ENCODE assay signal across 11 cellular contexts in genomic region chr12:52495385-52495784, GRCh38. TPM values are rescaled to one million over a fixed set of nuclear protein-coding genes. Genes with fewer than 3 reads are reported as not detected.
DNase-seq lines count a peak whose midpoint lies in the region; ATAC-seq, FAIRE-seq and TF ChIP-seq lines count a peak whose summit lies in the region.
"Had no signal": no experiment of that assay in that cellular context is flagged by ENCODE, and none has a peak within 500 bp of the region (broad histone marks: within the 10 kb centered on the region; RNA-seq: fewer than 3 reads in every experiment).

No MANE protein-coding gene starts in this region.

- H4K20me1 ChIP-seq in H1 (replicated peaks in 1 of 2; ENCODE audit: control insufficient read depth in 1 of 2, insufficient read depth in 2 of 2, low read length in 2 of 2) = no peaks in the 10 kb centered on the region

- H3K27ac Mint-ChIP-seq in stimulated activated memory B cell treated with anti-CD40 and anti-IgM and Interleukin-4, amounts not matched to agents 10 μg/mL and 1 μg/mL and 100 μg/mL, for 72 hours = no peak overlapping the region

- H2BK15ac ChIP-seq in H1 (ENCODE audit: low read length) = no peak overlapping the region

- H2BK120ac ChIP-seq in H1 (replicated peaks; ENCODE audit: low read depth, low read length) = no peak overlapping the region

- peak in 1 of 2 experiments; percentile 28; a peak in 1 of 4 replicates for TF ChIP-seq RAD21 in H1 (IDR thresholded peaks at IDR 0.05 in 1 of 2, conservative IDR thresholded peaks at IDR 0.05 in 1 of 2; ENCODE audit: low read depth in 2 of 2, low read length in 2 of 2)

- H3K27me3 Mint-ChIP-seq in stimulated activated memory B cell treated with anti-CD40 and anti-IgM and Interleukin-4, amounts not matched to agents 10 μg/mL and 1 μg/mL and 100 μg/mL, for 72 hours = peaks cover 66% of the 10 kb centered on the region

- H3K27ac ChIP-seq in HUES48 (ENCODE audit: low read depth, low read length) (peak overlapping the region; percentile 89), H1 (ENCODE audit: low read depth, low read length) (no peak overlapping the region)
- H3K27ac ChIP-seq: SJCRH30 had no signal

- peak; percentile 32 for FAIRE-seq in H1 (lab: Jason Lieb, UNC)

- H3K9me3 Mint-ChIP-seq in stimulated activated memory B cell treated with anti-CD40 and anti-IgM and Interleukin-4, amounts not matched to agents 10 μg/mL and 1 μg/mL and 100 μg/mL, for 72 hours = no peaks in the 10 kb centered on the region
- H3K9me3 Mint-ChIP-seq: activated naive CD4-positive, alpha-beta T cell treated with anti-CD3 and anti-CD28 coated beads, Interleukin-2, amount 50 U/mL, for 24 hours had no signal

- H3K36me3 Mint-ChIP-seq in stimulated activated memory B cell treated with anti-CD40 and anti-IgM and Interleukin-4, amounts not matched to agents 10 μg/mL and 1 μg/mL and 100 μg/mL, for 72 hours = no peaks in the 10 kb centered on the region
- H3K36me3 Mint-ChIP-seq: activated naive CD4-positive, alpha-beta T cell treated with anti-CD3 and anti-CD28 coated beads, Interleukin-2, amount 50 U/mL, for 24 hours had no signal

- H3K4me1 Mint-ChIP-seq in stimulated activated memory B cell treated with anti-CD40 and anti-IgM and Interleukin-4, amounts not matched to agents 10 μg/mL and 1 μg/mL and 100 μg/mL, for 72 hours = peaks cover 9% of the 10 kb centered on the region

- POLR2A ChIA-PET in H1 (lab: Charles Lee; ENCODE audit: partially characterized antibody) = no interaction called here

- no peak overlapping the region; the same call in 1 of the 2 replicates for H3K18ac ChIP-seq in H1 (ENCODE audit: extremely low read depth, low read length)

- H4K91ac ChIP-seq in H1 (replicated peaks; ENCODE audit: insufficient read length, low read length) = no peak overlapping the region

- H3K4me3 ChIP-seq in HUES48 (ENCODE audit: low read depth, low read length) (no peak overlapping the region), H1 (ENCODE audit: extremely low read depth in 1 of 4, insufficient read depth in 2 of 4, low read depth in 3 of 4, low read length in 4 of 4) (no peak overlapping the region), skeletal muscle satellite cell (ENCODE audit: low read length) (no peak overlapping the region)
- H3K4me3 ChIP-seq: sigmoid colon, SJCRH30 had no signal

- no peak overlapping the region for H2BK5ac ChIP-seq in H1 (ENCODE audit: low read depth, low read length)

- no peaks in the 10 kb centered on the region for H3K9me3 ChIP-seq in HUES48 (ENCODE audit: control insufficient read depth, insufficient read depth, low read length)
- H3K9me3 ChIP-seq in H1 (ENCODE audit: insufficient read depth in 2 of 2, low read depth in 1 of 2, low read length in 1 of 2) = no peaks in the 10 kb centered on the region
- no peaks in the 10 kb centered on the region for H3K9me3 ChIP-seq in skeletal muscle satellite cell (replicated peaks; ENCODE audit: low read length)
- H3K9me3 ChIP-seq: sigmoid colon, SJCRH30 had no signal

- no peaks in the 10 kb centered on the region for H3K79me2 ChIP-seq in H1 (ENCODE audit: control insufficient read depth in 1 of 2, insufficient read depth in 2 of 2, low read length in 2 of 2)

- no peak overlapping the region for H3K23ac ChIP-seq in H1 (ENCODE audit: insufficient read length)

- H2AFZ ChIP-seq in H1 (ENCODE audit: low read length) = peak overlapping the region; percentile 6; the same call in 1 of the 2 replicates

- no peak overlapping the region for H4K8ac ChIP-seq in H1 (ENCODE audit: extremely low read depth, insufficient read depth, low read length)

- H3K4ac ChIP-seq in H1 (replicated peaks; ENCODE audit: insufficient read length, low read depth, low read length) = no peak overlapping the region

- no peak for ATAC-seq in stimulated activated memory B cell treated with anti-CD40 and anti-IgM and Interleukin-4, amounts not matched to agents 10 μg/mL and 1 μg/mL and 100 μg/mL, for 72 hours
- no peak for ATAC-seq in HG02588 (IDR thresholded peaks at IDR 0.05; ENCODE audit: unreplicated experiment)

- no peaks in the 10 kb centered on the region for H3K79me1 ChIP-seq in H1 (ENCODE audit: low read depth, low read length)

- H3K4me2 ChIP-seq in H1 (ENCODE audit: insufficient read depth in 1 of 2, low read depth in 2 of 2, low read length in 2 of 2) (0 out of 4 replicates have a peak overlapping the region, but pooled peaks have one; percentile 7 to 24), skeletal muscle satellite cell (ENCODE audit: low read length) (peak overlapping the region; percentile 17)

- no peak overlapping the region for H3K4me3 Mint-ChIP-seq in stimulated activated memory B cell treated with anti-CD40 and anti-IgM and Interleukin-4, amounts not matched to agents 10 μg/mL and 1 μg/mL and 100 μg/mL, for 72 hours
- H3K4me3 Mint-ChIP-seq: activated naive CD4-positive, alpha-beta T cell treated with anti-CD3 and anti-CD28 coated beads, Interleukin-2, amount 50 U/mL, for 24 hours had no signal

- no peak overlapping the region for H3K56ac ChIP-seq in H1 (replicated peaks; ENCODE audit: insufficient read length, low read depth, low read length)

- no peaks in the 10 kb centered on the region; the same call in 1 of the 2 replicates for H3K23me2 ChIP-seq in H1 (ENCODE audit: low read depth, low read length)

- H4K5ac ChIP-seq in H1 (ENCODE audit: insufficient read length, low read depth, low read length) = no peak overlapping the region

- H2BK12ac ChIP-seq in H1 (ENCODE audit: low read depth, low read length) = no peak overlapping the region; the same call in 1 of the 2 replicates

- H2AK5ac ChIP-seq in H1 (ENCODE audit: low read depth, low read length) = no peak overlapping the region

- no peak overlapping the region for H3K9ac ChIP-seq in HUES48 (ENCODE audit: low read depth, low read length)
- H3K9ac ChIP-seq in H1 (replicated peaks in 1 of 4; ENCODE audit: extremely low read depth in 1 of 4, low read depth in 3 of 4, low read length in 3 of 4) = no peak overlapping the region
- no peak overlapping the region for H3K9ac ChIP-seq in skeletal muscle satellite cell (ENCODE audit: low read depth, low read length)

- no peaks in the 10 kb centered on the region for H3K27me3 ChIP-seq in HUES48 (ENCODE audit: control insufficient read depth, insufficient read depth, low read length)
- H3K27me3 ChIP-seq in H1 (replicated peaks in 1 of 4; ENCODE audit: control insufficient read depth in 3 of 4, extremely low read depth in 1 of 4, insufficient read depth in 3 of 4, low read length in 3 of 4) = no peaks in the 10 kb centered on the region; a peak in 1 of 7 replicates
- H3K27me3 ChIP-seq in skeletal muscle satellite cell (ENCODE audit: control insufficient read depth, insufficient read depth, low read length) = peaks cover 4% of the 10 kb centered on the region
- H3K27me3 ChIP-seq: sigmoid colon had no signal

- peaks cover 19% of the 10 kb centered on the region for H3K4me1 ChIP-seq in HUES48 (ENCODE audit: control insufficient read depth, insufficient read depth, low read length)
- peaks cover 5 to 10% (median 8%) of the 10 kb centered on the region in 4 experiments; a peak in 6 of 7 replicates for H3K4me1 ChIP-seq in H1 (replicated peaks in 1 of 4; ENCODE audit: control insufficient read depth in 3 of 4, insufficient read depth in 4 of 4, low read length in 3 of 4)
- peaks cover 44% of the 10 kb centered on the region for H3K4me1 ChIP-seq in skeletal muscle satellite cell (ENCODE audit: control insufficient read depth, insufficient read depth, low read length)
- H3K4me1 ChIP-seq: SJCRH30 had no signal

- H2BK20ac ChIP-seq in H1 (ENCODE audit: low read length) = no peak overlapping the region

- H3K14ac ChIP-seq in H1 (ENCODE audit: insufficient read length) = no peak overlapping the region

- TF ChIP-seq CTCF in H1 (IDR thresholded peaks at IDR 0.05; ENCODE audit: control extremely low read depth in 1 of 3, insufficient read depth in 1 of 3, low read depth in 1 of 3, low read length in 3 of 3) = no peak

- no peak for TF ChIP-seq POLR2A in H1 (IDR thresholded peaks at IDR 0.05; ENCODE audit: control extremely low read depth in 1 of 2, low read depth in 2 of 2, low read length in 2 of 2)

- DNase-seq in NCI-H2196 (lab: John Stamatoyannopoulos, UW; ENCODE audit: unreplicated experiment) = peak; percentile 77
- DNase-seq in H1 (ENCODE audit: low read depth in 1 of 2, low spot score in 2 of 2) = peak in 1 of 2 experiments; percentile 58
- DNase-seq in AML-193 (lab: John Stamatoyannopoulos, UW) = no peak
- DNase-seq: sigmoid colon had no signal

- CTCF ChIA-PET in H1 (lab: Charles Lee; ENCODE audit: partially characterized antibody) = interaction anchor here (0.5 to 4.6 kb wide), 9 partner anchors 11 to 389 kb away, joined by 3 to 29 read pairs (median 5); no protein-coding TSS in a partner anchor

- WGBS in H1 (ENCODE audit: extremely low coverage in 1 of 2, insufficient coverage in 1 of 2, insufficient read length in 1 of 2, insufficient replicate concordance in 2 of 2, low coverage in 1 of 2, low lambda C conversion rate in 2 of 2, missing lambda C conversion rate in 1 of 2), 2 experiments = 61% methylated on average over 3 of the region's 3 CpGs; no CpG with 5 or more reads in 1 of the 2 experiments

- H3K36me3 ChIP-seq in HUES48 (ENCODE audit: control insufficient read depth, insufficient read depth, low read length) = no peaks in the 10 kb centered on the region
- H3K36me3 ChIP-seq in H1 (ENCODE audit: control insufficient read depth in 2 of 4, insufficient read depth in 4 of 4, low read length in 3 of 4) = no peaks in the 10 kb centered on the region
- H3K36me3 ChIP-seq in skeletal muscle satellite cell (ENCODE audit: insufficient read depth, low read length) = no peaks in the 10 kb centered on the region
- H3K36me3 ChIP-seq: sigmoid colon, SJCRH30 had no signal

- TF ChIP-seq EP300 in H1 (IDR thresholded peaks at IDR 0.05; ENCODE audit: borderline replicate concordance in 1 of 2, low read depth in 2 of 2, low read length in 2 of 2) = no peak

RNA-seq across cellular contexts. Expression of gene KRT6A, which starts 2.3 kb away (rescaled TPM):
- total RNA-seq in H1 (2021; fragmentation: NEBNext Ultra II Directional; extraction: Animal tissue kit (Norgen Biotek cat#: 25700)) = not detected in 2 replicates
- 0.08 and 0.11 TPM in 2 replicates for polyA plus RNA-seq in H1 (2011; rRNA removed)
- not detected for polyA plus RNA-seq in H1 (2011; cell fraction: cytosol; rRNA removed)
- polyA plus RNA-seq in H1 (2011; cell fraction: nucleus; rRNA removed) = not detected
- not detected in 4 replicates for polyA plus RNA-seq in H1 (2012, experiment 1 of 2)
- not detected for polyA plus RNA-seq in H1 (2012, experiment 2 of 2)
- not detected for polyA plus RNA-seq in H1 (2013, experiment 1 of 2)
- not detected for polyA plus RNA-seq in H1 (2013, experiment 2 of 2)
- 0.22 and 3.6 TPM in 2 replicates for polyA minus RNA-seq in H1 (2011; rRNA and poly(A)+ RNA removed)
- not detected for polyA minus RNA-seq in H1 (2011; cell fraction: cytosol; rRNA and poly(A)+ RNA removed)
- polyA minus RNA-seq in H1 (2011; cell fraction: nucleus; rRNA and poly(A)+ RNA removed) = not detected
- 0.22 and 0.25 TPM in 2 replicates for total RNA-seq in skeletal muscle satellite cell (2012; rRNA removed)
- total RNA-seq: sigmoid colon, SJCRH30, temporal lobe had no signal

RNA-seq across cellular contexts. Expression of gene KRT6C, which starts 21.8 kb away (rescaled TPM):
- not detected in 2 replicates for total RNA-seq in H1 (2021; fragmentation: NEBNext Ultra II Directional; extraction: Animal tissue kit (Norgen Biotek cat#: 25700))
- polyA plus RNA-seq in H1 (2011; rRNA removed) = not detected in 2 replicates
- polyA plus RNA-seq in H1 (2011; cell fraction: cytosol; rRNA removed) = not detected
- polyA plus RNA-seq in H1 (2011; cell fraction: nucleus; rRNA removed) = not detected
- polyA plus RNA-seq in H1 (2012, experiment 1 of 2) = not detected in 4 replicates
- polyA plus RNA-seq in H1 (2012, experiment 2 of 2) = not detected
- not detected for polyA plus RNA-seq in H1 (2013, experiment 1 of 2)
- polyA plus RNA-seq in H1 (2013, experiment 2 of 2) = not detected
- not detected in 2 replicates for polyA minus RNA-seq in H1 (2011; rRNA and poly(A)+ RNA removed)
- not detected for polyA minus RNA-seq in H1 (2011; cell fraction: cytosol; rRNA and poly(A)+ RNA removed)
- not detected for polyA minus RNA-seq in H1 (2011; cell fraction: nucleus; rRNA and poly(A)+ RNA removed)
- not detected in 2 replicates for total RNA-seq in skeletal muscle satellite cell (2012; rRNA removed)
- total RNA-seq: sigmoid colon, SJCRH30, temporal lobe had no signal

RNA-seq across cellular contexts. Expression of gene KRT5, which starts 24.8 kb away (rescaled TPM):
- total RNA-seq in H1 (2021; fragmentation: NEBNext Ultra II Directional; extraction: Animal tissue kit (Norgen Biotek cat#: 25700)) = not detected in 2 replicates
- 0.18 and 0.33 TPM in 2 replicates for polyA plus RNA-seq in H1 (2011; rRNA removed)
- polyA plus RNA-seq in H1 (2011; cell fraction: cytosol; rRNA removed) = not detected
- not detected for polyA plus RNA-seq in H1 (2011; cell fraction: nucleus; rRNA removed)
- not detected in 4 replicates for polyA plus RNA-seq in H1 (2012, experiment 1 of 2)
- not detected for polyA plus RNA-seq in H1 (2012, experiment 2 of 2)
- polyA plus RNA-seq in H1 (2013, experiment 1 of 2) = not detected
- not detected for polyA plus RNA-seq in H1 (2013, experiment 2 of 2)
- 0.22 and 0.66 TPM in 2 replicates for polyA minus RNA-seq in H1 (2011; rRNA and poly(A)+ RNA removed)
- polyA minus RNA-seq in H1 (2011; cell fraction: cytosol; rRNA and poly(A)+ RNA removed) = not detected
- not detected for polyA minus RNA-seq in H1 (2011; cell fraction: nucleus; rRNA and poly(A)+ RNA removed)
- under 0.01 TPM in 1 of 2 replicates, not detected in the other for total RNA-seq in skeletal muscle satellite cell (2012; rRNA removed)
- total RNA-seq: SJCRH30 had no signal

RNA-seq across cellular contexts. Expression of gene KRT6B, which starts 43.4 kb away (rescaled TPM):
- total RNA-seq in H1 (2021; fragmentation: NEBNext Ultra II Directional; extraction: Animal tissue kit (Norgen Biotek cat#: 25700)) = not detected in 2 replicates
- not detected in 2 replicates for polyA plus RNA-seq in H1 (2011; rRNA removed)
- polyA plus RNA-seq in H1 (2011; cell fraction: cytosol; rRNA removed) = not detected
- not detected for polyA plus RNA-seq in H1 (2011; cell fraction: nucleus; rRNA removed)
- not detected in 4 replicates for polyA plus RNA-seq in H1 (2012, experiment 1 of 2)
- polyA plus RNA-seq in H1 (2012, experiment 2 of 2) = not detected
- not detected for polyA plus RNA-seq in H1 (2013, experiment 1 of 2)
- not detected for polyA plus RNA-seq in H1 (2013, experiment 2 of 2)
- not detected in 2 replicates for polyA minus RNA-seq in H1 (2011; rRNA and poly(A)+ RNA removed)
- not detected for polyA minus RNA-seq in H1 (2011; cell fraction: cytosol; rRNA and poly(A)+ RNA removed)
- polyA minus RNA-seq in H1 (2011; cell fraction: nucleus; rRNA and poly(A)+ RNA removed) = not detected
- not detected in 2 replicates for total RNA-seq in skeletal muscle satellite cell (2012; rRNA removed)
- total RNA-seq: sigmoid colon, SJCRH30 had no signal

RNA-seq across cellular contexts. Expression of gene KRT71, which starts 57.6 kb away (rescaled TPM):
- not detected in 2 replicates for total RNA-seq in H1 (2021; fragmentation: NEBNext Ultra II Directional; extraction: Animal tissue kit (Norgen Biotek cat#: 25700))
- polyA plus RNA-seq in H1 (2011; rRNA removed) = not detected in 2 replicates
- polyA plus RNA-seq in H1 (2011; cell fraction: cytosol; rRNA removed) = not detected
- polyA plus RNA-seq in H1 (2011; cell fraction: nucleus; rRNA removed) = not detected
- not detected in 4 replicates for polyA plus RNA-seq in H1 (2012, experiment 1 of 2)
- not detected for polyA plus RNA-seq in H1 (2012, experiment 2 of 2)
- not detected for polyA plus RNA-seq in H1 (2013, experiment 1 of 2)
- not detected for polyA plus RNA-seq in H1 (2013, experiment 2 of 2)
- polyA minus RNA-seq in H1 (2011; rRNA and poly(A)+ RNA removed) = not detected in 2 replicates
- polyA minus RNA-seq in H1 (2011; cell fraction: cytosol; rRNA and poly(A)+ RNA removed) = not detected
- not detected for polyA minus RNA-seq in H1 (2011; cell fraction: nucleus; rRNA and poly(A)+ RNA removed)
- total RNA-seq in skeletal muscle satellite cell (2012; rRNA removed) = not detected in 2 replicates
- total RNA-seq: sigmoid colon, SJCRH30 had no signal
- polyA plus RNA-seq: sigmoid colon had no signal
